9 cellular contexts compared by ENCODE assay signal in the genomic region with DNA sequence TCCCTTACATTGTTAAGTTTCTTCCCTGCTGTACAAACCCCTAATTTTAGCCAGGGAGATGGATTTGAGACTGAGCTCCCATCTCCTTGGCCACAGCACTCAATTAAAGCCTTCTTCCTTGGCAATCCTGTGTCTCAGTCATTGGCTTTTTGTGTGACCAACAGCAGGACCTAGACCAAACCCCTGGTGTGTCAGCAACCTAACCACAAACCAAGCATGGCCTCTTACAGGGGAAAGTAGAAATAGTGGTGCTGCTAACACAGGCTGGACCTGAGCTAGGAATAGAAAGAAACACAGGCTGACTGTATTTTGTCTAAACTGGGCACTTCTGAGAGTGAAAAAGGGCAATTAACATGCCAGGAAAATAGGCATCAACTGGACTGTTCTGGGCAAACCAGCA.
A peak's percentile ranks its signal among the peaks of the same experiment; 100 is the strongest.
DNase-seq lines count a peak whose midpoint lies in the region; ATAC-seq and TF ChIP-seq lines count a peak whose summit lies in the region.
"Had no signal": no experiment of that assay in that cellular context is flagged by ENCODE, and none has a peak within 500 bp of the region (broad histone marks: within the 10 kb centered on the region; RNA-seq: fewer than 3 reads in every experiment).

No MANE protein-coding gene starts in this region.

- peak; percentile 59 for DNase-seq in AG10803 (ENCODE audit: low read depth)
- DNase-seq in NCI-H69 (lab: John Stamatoyannopoulos, UW), result peak; percentile 3
- no peak for DNase-seq in foreskin melanocyte
- DNase-seq in DMS 273 (lab: John Stamatoyannopoulos, UW; ENCODE audit: unreplicated experiment), result no peak
- no peak for DNase-seq in activated gamma-delta T cell (lab: John Stamatoyannopoulos, UW)
- DNase-seq: stimulated activated CD4-positive, alpha-beta T cell treated with anti-CD3 and anti-CD28 coated beads, Interleukin-12 subunit alpha, Interleukin-12 subunit beta, amount 100 ng/mL, for 4 hours had no signal

- H3K27ac Mint-ChIP-seq in dendritic cell treated with granulocyte-macrophage colony-stimulating factor and Interleukin-4, amounts not matched to agents 40 ng/mL and 50 ng/mL, for 4 days, result peak overlapping the region; percentile 69

- no peaks in the 10 kb centered on the region for H3K9me3 Mint-ChIP-seq in dendritic cell treated with granulocyte-macrophage colony-stimulating factor and Interleukin-4, amounts not matched to agents 40 ng/mL and 50 ng/mL, for 4 days

- H3K4me3 ChIP-seq in AG10803 (ENCODE audit: low read length), result no peak overlapping the region

- peaks cover 64% of the 10 kb centered on the region for H3K4me1 Mint-ChIP-seq in dendritic cell treated with granulocyte-macrophage colony-stimulating factor and Interleukin-4, amounts not matched to agents 40 ng/mL and 50 ng/mL, for 4 days (ENCODE audit: low read depth)

- no peak for TF ChIP-seq CTCF in AG10803 (conservative IDR thresholded peaks at IDR 0.05; ENCODE audit: low read length)

- peaks cover 3% of the 10 kb centered on the region for H3K27me3 Mint-ChIP-seq in dendritic cell treated with granulocyte-macrophage colony-stimulating factor and Interleukin-4, amounts not matched to agents 40 ng/mL and 50 ng/mL, for 4 days

- H3K4me3 Mint-ChIP-seq in dendritic cell treated with granulocyte-macrophage colony-stimulating factor and Interleukin-4, amounts not matched to agents 40 ng/mL and 50 ng/mL, for 4 days, result no peak overlapping the region

- ATAC-seq in GM19035 (IDR thresholded peaks at IDR 0.05; ENCODE audit: unreplicated experiment), result peak; percentile 53
- no peak for ATAC-seq in HG03457 (IDR thresholded peaks at IDR 0.05; ENCODE audit: unreplicated experiment)

- intact Hi-C loops in dendritic cell treated with granulocyte-macrophage colony-stimulating factor and Interleukin-4, amounts not matched to agents 40 ng/mL and 50 ng/mL, for 4 days (cut with micrococcal nuclease), result no loop called here

- H3K36me3 Mint-ChIP-seq in dendritic cell treated with granulocyte-macrophage colony-stimulating factor and Interleukin-4, amounts not matched to agents 40 ng/mL and 50 ng/mL, for 4 days (ENCODE audit: low read depth), result no peaks in the 10 kb centered on the region

Comparison
In these comparisons a context has a peak if more than half of its experiments do, and no peak if none do; other contexts are left out.
1. DNase-seq: peak in AG10803 (single experiment) and NCI-H69 (single experiment); none in foreskin melanocyte (single experiment), DMS 273 (single experiment) and activated gamma-delta T cell (single experiment).